In genomic region chr21:45403133-45403824, GRCh38 we compare ENCODE assay signal across 12 cellular contexts. TPM values are rescaled to one million over a fixed set of nuclear protein-coding genes. Genes with fewer than 3 reads are reported as not detected.
DNase-seq lines count a peak whose midpoint lies in the region; ATAC-seq and TF ChIP-seq lines count a peak whose summit lies in the region.
"Had no signal": no experiment of that assay in that cellular context is flagged by ENCODE, and none has a peak within 500 bp of the region (broad histone marks: within the 10 kb centered on the region; RNA-seq: fewer than 3 reads in every experiment).

No MANE protein-coding gene starts in this region.

- no peak overlapping the region for H2AFZ ChIP-seq in mammary epithelial cell (ENCODE audit: low read depth, low read length)

- no peak for DNase-seq in stimulated activated naive CD8-positive, alpha-beta T cell treated with anti-CD3 and anti-CD28 coated beads, Interleukin-15, Interleukin-2, amounts not matched to agents 100 U/mL and 50 U/mL, for 24 hours
- DNase-seq in mammary epithelial cell (peak; percentile 80), naive B cell (no peak), NOMO-1 (lab: John Stamatoyannopoulos, UW; ENCODE audit: unreplicated experiment in 2 of 2) (no peak)
- DNase-seq: amygdala, NCI-H2081, stomach had no signal

- H3K4me1 Mint-ChIP-seq in stimulated activated naive CD8-positive, alpha-beta T cell treated with anti-CD3 and anti-CD28 coated beads, Interleukin-15, Interleukin-2, amounts not matched to agents 100 ng/mL and 50 ng/mL, for 24 hours (ENCODE audit: low read depth): peaks cover 20% of the 10 kb centered on the region
- H3K4me1 Mint-ChIP-seq in naive B cell: peaks cover 16 to 18% (median 18%) of the 10 kb centered on the region in 3 donors

- no peak overlapping the region for H3K9ac ChIP-seq in mammary epithelial cell (ENCODE audit: insufficient read depth, low read length)
- H3K9ac ChIP-seq: BLaER1 had no signal

- no peaks in the 10 kb centered on the region for H4K20me1 ChIP-seq in mammary epithelial cell (ENCODE audit: insufficient read depth, low read length)

- ATAC-seq in stimulated activated naive CD8-positive, alpha-beta T cell treated with anti-CD3 and anti-CD28 coated beads, Interleukin-15, Interleukin-2, amounts not matched to agents 100 U/mL and 50 U/mL, for 24 hours: no peak
- ATAC-seq in naive B cell (ENCODE audit: low read depth in 2 of 2) (no peak), GM21381 (IDR thresholded peaks at IDR 0.05; ENCODE audit: unreplicated experiment) (no peak), GM19455 (IDR thresholded peaks at IDR 0.05; ENCODE audit: unreplicated experiment) (no peak), GM19395 (IDR thresholded peaks at IDR 0.05; ENCODE audit: unreplicated experiment) (no peak)

- 36% methylated on average over 3 of the region's 7 CpGs for WGBS in mammary epithelial cell (ENCODE audit: low coverage, missing lambda C conversion rate)

- no peaks in the 10 kb centered on the region for H3K27me3 ChIP-seq in mammary epithelial cell (ENCODE audit: insufficient read depth, low read length)

- peaks cover 5% of the 10 kb centered on the region for H3K9me3 Mint-ChIP-seq in stimulated activated naive CD8-positive, alpha-beta T cell treated with anti-CD3 and anti-CD28 coated beads, Interleukin-15, Interleukin-2, amounts not matched to agents 100 ng/mL and 50 ng/mL, for 24 hours
- H3K9me3 Mint-ChIP-seq in naive B cell: peaks cover 6 to 22% (median 12%) of the 10 kb centered on the region in 7 donors

- H3K4me1 ChIP-seq in mammary epithelial cell (ENCODE audit: insufficient read depth, low read length): peaks cover 39% of the 10 kb centered on the region

- H3K27ac ChIP-seq in mammary epithelial cell (ENCODE audit: insufficient read depth, low read depth, low read length): peak overlapping the region; percentile 23
- H3K27ac ChIP-seq: BLaER1 had no signal

- H3K36me3 Mint-ChIP-seq in stimulated activated naive CD8-positive, alpha-beta T cell treated with anti-CD3 and anti-CD28 coated beads, Interleukin-15, Interleukin-2, amounts not matched to agents 100 ng/mL and 50 ng/mL, for 24 hours (ENCODE audit: low read depth): no peaks in the 10 kb centered on the region
- peaks cover 0 to 22% of the 10 kb centered on the region in 2 donors for H3K36me3 Mint-ChIP-seq in naive B cell

- no peaks in the 10 kb centered on the region for H3K36me3 ChIP-seq in mammary epithelial cell (ENCODE audit: insufficient read depth, low read length)
- H3K36me3 ChIP-seq: BLaER1, stomach had no signal

- BruUV-seq in mammary epithelial cell (replicated peaks; lab: Mats Ljungman, UMichigan): no TSS peak

- no peak for TF ChIP-seq CTCF in mammary epithelial cell (conservative IDR thresholded peaks at IDR 0.05 in 1 of 2, IDR thresholded peaks at IDR 0.05 in 1 of 2; ENCODE audit: extremely low read depth in 1 of 2, insufficient read depth in 1 of 2, low read depth in 1 of 2, low read length in 2 of 2)

- H3K79me2 ChIP-seq in mammary epithelial cell (ENCODE audit: insufficient read depth, low read length): peaks cover 18% of the 10 kb centered on the region

- H3K4me3 ChIP-seq in mammary epithelial cell (replicated peaks in 1 of 3; ENCODE audit: insufficient read depth in 1 of 3, low read depth in 2 of 3, low read length in 3 of 3): no peak overlapping the region
- H3K4me3 ChIP-seq: BLaER1 had no signal

- intact Hi-C loops in mammary epithelial cell (cut with micrococcal nuclease): loop anchor here (2.0 to 10.0 kb wide), 3 partner anchors 38 to 468 kb away; no protein-coding TSS in a partner anchor

- H3K9me3 ChIP-seq in mammary epithelial cell (replicated peaks; ENCODE audit: insufficient read depth, low read length): peaks cover 11% of the 10 kb centered on the region

- CTCF ChIA-PET in mammary epithelial cell (lab: Charles Lee; ENCODE audit: low non-redundant PET): interaction anchor here (0.6 kb wide), 1 partner anchor 116 kb away, joined by 4 read pairs; the partner anchor contains the start of gene POFUT2

- in situ Hi-C loops in mammary epithelial cell (cut with MboI; ENCODE audit: low sequenced_read_pairs in 2 of 2): no loop called here

- peak overlapping the region; percentile 78 for H3K4me3 Mint-ChIP-seq in stimulated activated naive CD8-positive, alpha-beta T cell treated with anti-CD3 and anti-CD28 coated beads, Interleukin-15, Interleukin-2, amounts not matched to agents 100 ng/mL and 50 ng/mL, for 24 hours
- H3K4me3 Mint-ChIP-seq in naive B cell: peak overlapping the region; percentile 66 to 92 (median 88)

- dilution Hi-C loops in mammary epithelial cell (cut with HindIII; ENCODE audit: low sequenced_read_pairs): loop anchor here (5.0 kb wide), 1 partner anchor 59 kb away; no protein-coding TSS in a partner anchor

- peaks cover 64% of the 10 kb centered on the region for H3K27me3 Mint-ChIP-seq in stimulated activated naive CD8-positive, alpha-beta T cell treated with anti-CD3 and anti-CD28 coated beads, Interleukin-15, Interleukin-2, amounts not matched to agents 100 ng/mL and 50 ng/mL, for 24 hours
- peaks cover 58 to 79% (median 79%) of the 10 kb centered on the region in 3 donors for H3K27me3 Mint-ChIP-seq in naive B cell

- peak overlapping the region; percentile 91 for H3K4me2 ChIP-seq in mammary epithelial cell (ENCODE audit: insufficient read depth, low read depth, low read length)

- H3K27ac Mint-ChIP-seq in stimulated activated naive CD8-positive, alpha-beta T cell treated with anti-CD3 and anti-CD28 coated beads, Interleukin-15, Interleukin-2, amounts not matched to agents 100 ng/mL and 50 ng/mL, for 24 hours: no peak overlapping the region
- peak overlapping the region in 1 of 6 donors; percentile 42 for H3K27ac Mint-ChIP-seq in naive B cell

RNA-seq across cellular contexts. Expression of gene COL18A1, which starts 1.7 kb away (rescaled TPM):
- 10 to 100 TPM; 45.6 to 79.7 TPM for total RNA-seq in mammary epithelial cell
- polyA plus RNA-seq in mammary epithelial cell (27.3 TPM), naive B cell (ENCODE audit: low read depth in 6 of 6) (under 1 TPM; 0.13 to 0.49 (median 0.21) TPM)
- 7.5 TPM for polyA minus RNA-seq in mammary epithelial cell

Comparison
In these comparisons a context has a peak if more than half of its experiments do, and no peak if none do; other contexts are left out.
1. RNA of gene COL18A1, which starts 1.7 kb away (polyA plus RNA-seq): 27.3 TPM in mammary epithelial cell (single experiment); 0.13 to 0.49 TPM in naive B cell; every median in the first group is over 10 times any median in the second.